1 cellular context compared by ENCODE assay signal in genomic region chr2:47819834-47820233, GRCh38.
TF ChIP-seq lines count a peak whose summit lies in the region.

No MANE protein-coding gene starts in this region.

TF ChIP-seq in endothelial cell of umbilical vein, 7 proteins besides CTCF, POLR2A, EP300 and RAD21:
- peak; percentile 60 for TF ChIP-seq FOS (IDR thresholded peaks at IDR 0.05; ENCODE audit: borderline replicate concordance, insufficient read depth, low read length)
- no peak for TF ChIP-seq MAX (IDR thresholded peaks at IDR 0.05; ENCODE audit: insufficient read depth, insufficient read length)
